In genomic region chr11:46302866-46303265, GRCh38 we compare ENCODE assay signal across 1 cellular context.
TF ChIP-seq lines count a peak whose summit lies in the region.

No MANE protein-coding gene starts in this region.

TF ChIP-seq in GM12878, 131 proteins besides CTCF, POLR2A, EP300 and RAD21 (continued from another document and continues in another):
- TF ChIP-seq IRF5 (IDR thresholded peaks at IDR 0.05; ENCODE audit: borderline replicate concordance) (peak; percentile 65; the same call in 1 of the 2 replicates), RFX5 (IDR thresholded peaks at IDR 0.05; ENCODE audit: low read depth, low read length) (no peak), FOXK2 (IDR thresholded peaks at IDR 0.05) (no peak), RBBP5 (conservative IDR thresholded peaks at IDR 0.05) (no peak), ZNF274 (IDR thresholded peaks at IDR 0.05; ENCODE audit: insufficient read depth, insufficient read length) (no peak), HCFC1 (IDR thresholded peaks at IDR 0.05; ENCODE audit: low read length) (no peak), ATF7 (IDR thresholded peaks at IDR 0.05; ENCODE audit: low read depth) (peak; percentile 50), LARP7 (IDR thresholded peaks at IDR 0.05) (no peak), NFIC (IDR thresholded peaks at IDR 0.05; ENCODE audit: low read depth, low read length) (peak; percentile 43; the same call in 1 of the 2 replicates), EZH2 (IDR thresholded peaks at IDR 0.05; ENCODE audit: borderline replicate concordance, control insufficient read depth, low read depth, low read length) (no peak), YY1 (IDR thresholded peaks at IDR 0.05; ENCODE audit: low read depth, low read length) (no peak), NBN (IDR thresholded peaks at IDR 0.05) (peak; percentile 62), IKZF2 (IDR thresholded peaks at IDR 0.05) (peak; percentile 48 to 64; a peak in 3 of 4 replicates), SUZ12 (IDR thresholded peaks at IDR 0.05; ENCODE audit: unreplicated experiment) (no peak), SMARCA5 (IDR thresholded peaks at IDR 0.05) (no peak), ZBTB33 (IDR thresholded peaks at IDR 0.05) (no peak), RELA (IDR thresholded peaks at IDR 0.05; ENCODE audit: borderline replicate concordance, partially characterized antibody) (no peak), USF2 (IDR thresholded peaks at IDR 0.05; ENCODE audit: borderline replicate concordance, low read depth, low read length) (no peak), CEBPZ (IDR thresholded peaks at IDR 0.05; ENCODE audit: low read depth, low read length) (no peak), BHLHE40 (IDR thresholded peaks at IDR 0.05; ENCODE audit: borderline replicate concordance in 1 of 2, low read depth in 2 of 2, low read length in 1 of 2) (peak; percentile 50 to 67; a peak in 1 of 4 replicates), MYB (IDR thresholded peaks at IDR 0.05; ENCODE audit: borderline replicate concordance, low read depth, low read length) (no peak), NR2F1 (conservative IDR thresholded peaks at IDR 0.05) (no peak; the same call in 1 of the 2 replicates), NR2C2 (IDR thresholded peaks at IDR 0.05; ENCODE audit: borderline replicate concordance, control insufficient read depth, insufficient read length, low read depth) (no peak), CEBPB (IDR thresholded peaks at IDR 0.05; ENCODE audit: borderline replicate concordance in 1 of 2, low read depth in 2 of 2, low read length in 2 of 2) (no peak), JUNB (IDR thresholded peaks at IDR 0.05) (no peak), JUND (IDR thresholded peaks at IDR 0.05; ENCODE audit: low read depth, low read length) (no peak), CHD1 (IDR thresholded peaks at IDR 0.05; ENCODE audit: low read depth, low read length) (no peak), RCOR1 (conservative IDR thresholded peaks at IDR 0.05; ENCODE audit: low read depth, low read length) (no peak), IRF4 (IDR thresholded peaks at IDR 0.05; ENCODE audit: low read depth, low read length) (peak; percentile 65; the same call in 1 of the 2 replicates), PBX3 (IDR thresholded peaks at IDR 0.05; ENCODE audit: insufficient replicate concordance, low read depth, low read length) (no peak), SMAD5 (IDR thresholded peaks at IDR 0.05; ENCODE audit: low read depth) (no peak), ZNF207 (IDR thresholded peaks at IDR 0.05; ENCODE audit: borderline replicate concordance) (no peak), SMC3 (IDR thresholded peaks at IDR 0.05; ENCODE audit: borderline replicate concordance, low read length) (no peak), EGR1 (IDR thresholded peaks at IDR 0.05; ENCODE audit: borderline replicate concordance in 1 of 2, low read depth in 2 of 2, low read length in 2 of 2) (no peak), PAX5 (IDR thresholded peaks at IDR 0.05; ENCODE audit: borderline replicate concordance, low read depth, low read length) (peak; percentile 79; the same call in 1 of the 2 replicates), ZBTB11 (CRISPR knock-in tag; IDR thresholded peaks at IDR 0.05) (no peak), TARDBP (IDR thresholded peaks at IDR 0.05; ENCODE audit: borderline replicate concordance) (no peak), MAX (IDR thresholded peaks at IDR 0.05; ENCODE audit: low read depth, low read length) (no peak), IRF3 (IDR thresholded peaks at IDR 0.05) (no peak), MXI1 (IDR thresholded peaks at IDR 0.05; ENCODE audit: low read depth, low read length) (no peak), ZNF384 (IDR thresholded peaks at IDR 0.05; ENCODE audit: borderline replicate concordance, low read depth, low read length) (peak; percentile 80), CBFB (IDR thresholded peaks at IDR 0.05; ENCODE audit: low read depth) (peak; percentile 61), IKZF1 (conservative IDR thresholded peaks at IDR 0.05) (peak; percentile 41; the same call in 1 of the 2 replicates), GATAD2B (conservative IDR thresholded peaks at IDR 0.05; ENCODE audit: low read depth) (peak; percentile 53), FOXM1 (IDR thresholded peaks at IDR 0.05; ENCODE audit: low read depth, low read length) (no peak), MEF2B (IDR thresholded peaks at IDR 0.05; ENCODE audit: partially characterized antibody, poor library complexity, severe bottlenecking) (no peak), NFXL1 (IDR thresholded peaks at IDR 0.05; ENCODE audit: borderline replicate concordance) (no peak), CBX3 (IDR thresholded peaks at IDR 0.05; ENCODE audit: borderline replicate concordance, low read depth) (no peak)
- TF ChIP-seq, protein P1, sequence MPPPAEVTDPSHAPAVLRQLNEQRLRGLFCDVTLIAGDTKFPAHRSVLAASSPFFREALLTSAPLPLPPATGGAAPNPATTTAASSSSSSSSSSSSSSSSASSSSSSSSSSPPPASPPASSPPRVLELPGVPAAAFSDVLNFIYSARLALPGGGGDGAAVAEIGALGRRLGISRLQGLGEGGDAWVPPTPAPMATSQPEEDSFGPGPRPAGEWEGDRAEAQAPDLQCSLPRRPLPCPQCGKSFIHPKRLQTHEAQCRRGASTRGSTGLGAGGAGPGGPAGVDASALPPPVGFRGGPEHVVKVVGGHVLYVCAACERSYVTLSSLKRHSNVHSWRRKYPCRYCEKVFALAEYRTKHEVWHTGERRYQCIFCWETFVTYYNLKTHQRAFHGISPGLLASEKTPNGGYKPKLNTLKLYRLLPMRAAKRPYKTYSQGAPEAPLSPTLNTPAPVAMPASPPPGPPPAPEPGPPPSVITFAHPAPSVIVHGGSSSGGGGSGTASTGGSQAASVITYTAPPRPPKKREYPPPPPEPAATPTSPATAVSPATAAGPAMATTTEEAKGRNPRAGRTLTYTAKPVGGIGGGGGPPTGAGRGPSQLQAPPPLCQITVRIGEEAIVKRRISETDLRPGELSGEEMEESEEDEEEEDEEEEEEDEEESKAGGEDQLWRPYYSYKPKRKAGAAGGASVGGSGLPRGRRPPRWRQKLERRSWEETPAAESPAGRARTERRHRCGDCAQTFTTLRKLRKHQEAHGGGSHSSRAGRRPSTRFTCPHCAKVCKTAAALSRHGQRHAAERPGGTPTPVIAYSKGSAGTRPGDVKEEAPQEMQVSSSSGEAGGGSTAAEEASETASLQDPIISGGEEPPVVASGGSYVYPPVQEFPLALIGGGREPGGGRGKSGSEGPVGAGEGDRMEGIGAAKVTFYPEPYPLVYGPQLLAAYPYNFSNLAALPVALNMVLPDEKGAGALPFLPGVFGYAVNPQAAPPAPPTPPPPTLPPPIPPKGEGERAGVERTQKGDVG (CRISPR knock-in tag; IDR thresholded peaks at IDR 0.05) = no peak
- TF ChIP-seq, protein P2, sequence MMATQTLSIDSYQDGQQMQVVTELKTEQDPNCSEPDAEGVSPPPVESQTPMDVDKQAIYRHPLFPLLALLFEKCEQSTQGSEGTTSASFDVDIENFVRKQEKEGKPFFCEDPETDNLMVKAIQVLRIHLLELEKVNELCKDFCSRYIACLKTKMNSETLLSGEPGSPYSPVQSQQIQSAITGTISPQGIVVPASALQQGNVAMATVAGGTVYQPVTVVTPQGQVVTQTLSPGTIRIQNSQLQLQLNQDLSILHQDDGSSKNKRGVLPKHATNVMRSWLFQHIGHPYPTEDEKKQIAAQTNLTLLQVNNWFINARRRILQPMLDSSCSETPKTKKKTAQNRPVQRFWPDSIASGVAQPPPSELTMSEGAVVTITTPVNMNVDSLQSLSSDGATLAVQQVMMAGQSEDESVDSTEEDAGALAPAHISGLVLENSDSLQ (IDR thresholded peaks at IDR 0.05) = no peak
